In genomic region chr17:73713136-73713535, GRCh38 we compare ENCODE assay signal across 1 cellular context.
TF ChIP-seq lines count a peak whose summit lies in the region.

No MANE protein-coding gene starts in this region.

TF ChIP-seq in GM23338, 12 proteins besides CTCF, POLR2A, EP300 and RAD21:
- no peak for TF ChIP-seq ZNF462 (CRISPR knock-in tag; IDR thresholded peaks at IDR 0.05)
- no peak for TF ChIP-seq CREB1 (CRISPR knock-in tag; IDR thresholded peaks at IDR 0.05; ENCODE audit: low read depth)
- no peak for TF ChIP-seq JUNB (IDR thresholded peaks at IDR 0.05; ENCODE audit: unreplicated experiment)
- TF ChIP-seq REST (IDR thresholded peaks at IDR 0.05; ENCODE audit: unreplicated experiment), result no peak
- no peak for TF ChIP-seq ZNF331 (CRISPR knock-in tag; IDR thresholded peaks at IDR 0.05; ENCODE audit: low read depth)
- TF ChIP-seq POLR2AphosphoS5 (IDR thresholded peaks at IDR 0.05; ENCODE audit: low read depth), result no peak
- no peak for TF ChIP-seq EZH2 (IDR thresholded peaks at IDR 0.05; ENCODE audit: low read depth, unreplicated experiment)
- no peak for TF ChIP-seq ZNF114 (CRISPR knock-in tag; IDR thresholded peaks at IDR 0.05)
- TF ChIP-seq NANOG (IDR thresholded peaks at IDR 0.05; ENCODE audit: borderline replicate concordance), result no peak
- no peak for TF ChIP-seq EZH2phosphoT487 (IDR thresholded peaks at IDR 0.05; ENCODE audit: unreplicated experiment)
- no peak for TF ChIP-seq STAT1 (IDR thresholded peaks at IDR 0.05; ENCODE audit: unreplicated experiment)
- TF ChIP-seq ETS1 (IDR thresholded peaks at IDR 0.05), result no peak
TF ChIP-seq in GM23338: peak in this region for 0.
